In genomic region chr1:236451796-236452373, GRCh38 we compare ENCODE assay signal across 9 cellular contexts. TPM values are rescaled to one million over a fixed set of nuclear protein-coding genes. Genes with fewer than 3 reads are reported as not detected.
DNase-seq lines count a peak whose midpoint lies in the region; ATAC-seq and TF ChIP-seq lines count a peak whose summit lies in the region.
"Had no signal": no experiment of that assay in that cellular context is flagged by ENCODE, and none has a peak within 500 bp of the region (broad histone marks: within the 10 kb centered on the region; RNA-seq: fewer than 3 reads in every experiment).

No MANE protein-coding gene starts in this region.

- intact Hi-C loops in CD8-positive, alpha-beta T cell (cut with DNase I, micrococcal nuclease): loop anchor here in 1 of 2 experiments (1.0 kb wide), 1 partner anchor 343 kb away; no protein-coding TSS in a partner anchor
- intact Hi-C loops in naive thymus-derived CD4-positive, alpha-beta T cell (cut with micrococcal nuclease): loop anchor here in 1 of 2 donors (1.0 kb wide), 1 partner anchor 343 kb away; no protein-coding TSS in a partner anchor

- H3K27me3 ChIP-seq in CD8-positive, alpha-beta T cell (ENCODE audit: insufficient read depth, low read length): no peaks in the 10 kb centered on the region
- H3K27me3 ChIP-seq in SK-N-SH (ENCODE audit: insufficient read depth): no peaks in the 10 kb centered on the region
- no peaks in the 10 kb centered on the region for H3K27me3 ChIP-seq in naive thymus-derived CD4-positive, alpha-beta T cell (ENCODE audit: control insufficient read depth in 2 of 2, insufficient read depth in 2 of 2, low read length in 2 of 2)

- TF ChIP-seq RAD21 in SK-N-SH (IDR thresholded peaks at IDR 0.05; ENCODE audit: low read length): peak; percentile 28

- H3K79me2 ChIP-seq in SK-N-SH (ENCODE audit: insufficient read depth): no peaks in the 10 kb centered on the region

- ATAC-seq in CD8-positive, alpha-beta T cell: peak; percentile 55
- peak; percentile 72 for ATAC-seq in activated naive CD8-positive, alpha-beta T cell treated with anti-CD3 and anti-CD28 coated beads, Interleukin-2, amount 50 U/mL, for 24 hours
- ATAC-seq in naive thymus-derived CD4-positive, alpha-beta T cell: peak; percentile 76
- ATAC-seq in GM18873 (IDR thresholded peaks at IDR 0.05; ENCODE audit: low FRiP score, unreplicated experiment): no peak
- ATAC-seq in GM21717 (IDR thresholded peaks at IDR 0.05; ENCODE audit: unreplicated experiment): no peak
- no peak for ATAC-seq in HG02840 (IDR thresholded peaks at IDR 0.05; ENCODE audit: low FRiP score, unreplicated experiment)

- H3K36me3 ChIP-seq in CD8-positive, alpha-beta T cell (ENCODE audit: insufficient read depth, low read length): no peaks in the 10 kb centered on the region
- H3K36me3 ChIP-seq in SK-N-SH (replicated peaks in 1 of 2; ENCODE audit: control insufficient read depth in 1 of 2, insufficient read depth in 2 of 2, low read length in 1 of 2): no peaks in the 10 kb centered on the region
- H3K36me3 ChIP-seq in naive thymus-derived CD4-positive, alpha-beta T cell (ENCODE audit: control insufficient read depth in 2 of 3, insufficient read depth in 3 of 3, low read length in 3 of 3): no peaks in the 10 kb centered on the region

- TF ChIP-seq EP300 in SK-N-SH (IDR thresholded peaks at IDR 0.05; ENCODE audit: borderline replicate concordance in 1 of 2, low read depth in 1 of 2, low read length in 1 of 2): no peak

- no peaks in the 10 kb centered on the region for H3K4me1 Mint-ChIP-seq in CD8-positive, alpha-beta T cell (ENCODE audit: low read depth)
- peaks cover 3% of the 10 kb centered on the region for H3K4me1 Mint-ChIP-seq in activated naive CD8-positive, alpha-beta T cell treated with anti-CD3 and anti-CD28 coated beads, Interleukin-2, amount 50 U/mL, for 24 hours
- H3K4me1 Mint-ChIP-seq in naive thymus-derived CD4-positive, alpha-beta T cell: peaks cover 0 to 5% (median 0%) of the 10 kb centered on the region in 7 donors
- H3K4me1 Mint-ChIP-seq: memory B cell had no signal

- H4K20me1 ChIP-seq in SK-N-SH (ENCODE audit: insufficient read depth): no peaks in the 10 kb centered on the region

- no peaks in the 10 kb centered on the region for H3K36me3 Mint-ChIP-seq in CD8-positive, alpha-beta T cell
- H3K36me3 Mint-ChIP-seq in activated naive CD8-positive, alpha-beta T cell treated with anti-CD3 and anti-CD28 coated beads, Interleukin-2, amount 50 U/mL, for 24 hours (ENCODE audit: low read depth): no peaks in the 10 kb centered on the region
- no peaks in the 10 kb centered on the region for H3K36me3 Mint-ChIP-seq in naive thymus-derived CD4-positive, alpha-beta T cell

- DNase-seq in CD8-positive, alpha-beta T cell: peak; percentile 13 to 56 (median 29)
- DNase-seq in H4 (ENCODE audit: low spot score) (peak; percentile 27), SK-N-SH (peak; percentile 40)
- DNase-seq in activated naive CD8-positive, alpha-beta T cell treated with anti-CD3 and anti-CD28 coated beads, Interleukin-2, amount 50 U/mL, for 24 hours: peak; percentile 32
- peak in 2 of 9 donors; percentile 22 to 34 for DNase-seq in naive thymus-derived CD4-positive, alpha-beta T cell

- H3K4me1 ChIP-seq in CD8-positive, alpha-beta T cell (ENCODE audit: insufficient read depth, low read length): no peaks in the 10 kb centered on the region
- no peaks in the 10 kb centered on the region for H3K4me1 ChIP-seq in SK-N-SH (ENCODE audit: control insufficient read depth in 1 of 2, insufficient read depth in 2 of 2, low read depth in 1 of 2, low read length in 1 of 2)
- no peaks in the 10 kb centered on the region for H3K4me1 ChIP-seq in naive thymus-derived CD4-positive, alpha-beta T cell (ENCODE audit: control insufficient read depth in 2 of 2, insufficient read depth in 2 of 2, low read length in 2 of 2)

- no peak overlapping the region for H3K27ac Mint-ChIP-seq in CD8-positive, alpha-beta T cell
- H3K27ac Mint-ChIP-seq in activated naive CD8-positive, alpha-beta T cell treated with anti-CD3 and anti-CD28 coated beads, Interleukin-2, amount 50 U/mL, for 24 hours: no peak overlapping the region
- peak overlapping the region in 1 of 9 donors; percentile 34 for H3K27ac Mint-ChIP-seq in naive thymus-derived CD4-positive, alpha-beta T cell
- H3K27ac Mint-ChIP-seq: memory B cell had no signal

- no peaks in the 10 kb centered on the region for H3K9me3 Mint-ChIP-seq in CD8-positive, alpha-beta T cell
- no peaks in the 10 kb centered on the region for H3K9me3 Mint-ChIP-seq in activated naive CD8-positive, alpha-beta T cell treated with anti-CD3 and anti-CD28 coated beads, Interleukin-2, amount 50 U/mL, for 24 hours
- no peaks in the 10 kb centered on the region for H3K9me3 Mint-ChIP-seq in naive thymus-derived CD4-positive, alpha-beta T cell

- no peaks in the 10 kb centered on the region for H3K9me2 ChIP-seq in SK-N-SH

- H3K4me2 ChIP-seq in SK-N-SH: no peak overlapping the region

- H3K9ac ChIP-seq in SK-N-SH: no peak overlapping the region

- CTCF ChIA-PET in CD8-positive, alpha-beta T cell (lab: Charles Lee): interaction anchor here (0.5 to 3.6 kb wide), 14 partner anchors 10 to 352 kb away, joined by 3 to 21 read pairs (median 4); no protein-coding TSS in a partner anchor
- CTCF ChIA-PET in SK-N-SH (lab: Yijun Ruan, JAX): interaction anchor here (0.8 to 2.0 kb wide), 4 partner anchors 15 to 338 kb away, joined by 3 to 5 read pairs (median 4); no protein-coding TSS in a partner anchor
- CTCF ChIA-PET in naive thymus-derived CD4-positive, alpha-beta T cell (lab: Charles Lee): interaction anchor here (0.6 kb wide), 1 partner anchor 83 kb away, joined by 3 read pairs; no protein-coding TSS in a partner anchor

- H3K27me3 Mint-ChIP-seq in CD8-positive, alpha-beta T cell (ENCODE audit: low read depth): peaks cover 3% of the 10 kb centered on the region
- no peaks in the 10 kb centered on the region for H3K27me3 Mint-ChIP-seq in activated naive CD8-positive, alpha-beta T cell treated with anti-CD3 and anti-CD28 coated beads, Interleukin-2, amount 50 U/mL, for 24 hours
- peaks cover 0 to 4% (median 0%) of the 10 kb centered on the region in 5 donors for H3K27me3 Mint-ChIP-seq in naive thymus-derived CD4-positive, alpha-beta T cell

- no peaks in the 10 kb centered on the region for H3K9me3 ChIP-seq in CD8-positive, alpha-beta T cell (ENCODE audit: low read length)
- no peaks in the 10 kb centered on the region for H3K9me3 ChIP-seq in SK-N-SH
- H3K9me3 ChIP-seq in naive thymus-derived CD4-positive, alpha-beta T cell (ENCODE audit: control insufficient read depth in 2 of 3, low read length in 3 of 3): no peaks in the 10 kb centered on the region

- no peak for TF ChIP-seq CTCF in CD8-positive, alpha-beta T cell (IDR thresholded peaks at IDR 0.05)
- TF ChIP-seq CTCF in SK-N-SH (IDR thresholded peaks at IDR 0.05): peak; percentile 40; the same call in 1 of the 2 replicates

- H3K4me3 Mint-ChIP-seq in CD8-positive, alpha-beta T cell: no peak overlapping the region
- H3K4me3 Mint-ChIP-seq in activated naive CD8-positive, alpha-beta T cell treated with anti-CD3 and anti-CD28 coated beads, Interleukin-2, amount 50 U/mL, for 24 hours: no peak overlapping the region
- H3K4me3 Mint-ChIP-seq in naive thymus-derived CD4-positive, alpha-beta T cell: no peak overlapping the region
- H3K4me3 Mint-ChIP-seq: memory B cell had no signal

- POLR2A ChIA-PET in CD8-positive, alpha-beta T cell (lab: Charles Lee): no interaction called here
- POLR2A ChIA-PET in SK-N-SH (lab: Yijun Ruan, JAX): no interaction called here
- POLR2A ChIA-PET in naive thymus-derived CD4-positive, alpha-beta T cell (lab: Charles Lee): no interaction called here

- 61% methylated on average over 6 of the region's 6 CpGs for WGBS in SK-N-SH (ENCODE audit: low lambda C conversion rate)

- H3K4me3 ChIP-seq in CD8-positive, alpha-beta T cell (ENCODE audit: low read depth, low read length): no peak overlapping the region
- no peak overlapping the region for H3K4me3 ChIP-seq in SK-N-SH (ENCODE audit: low read depth in 2 of 2, low read length in 1 of 2)
- no peak overlapping the region for H3K4me3 ChIP-seq in naive thymus-derived CD4-positive, alpha-beta T cell (ENCODE audit: low read length)

- no peak overlapping the region for H3K27ac ChIP-seq in CD8-positive, alpha-beta T cell (ENCODE audit: low read depth, low read length)
- H3K27ac ChIP-seq in SK-N-SH (ENCODE audit: low read depth in 2 of 2, low read length in 1 of 2): no peak overlapping the region
- no peak overlapping the region for H3K27ac ChIP-seq in naive thymus-derived CD4-positive, alpha-beta T cell (ENCODE audit: low read depth, low read length)

- H2AFZ ChIP-seq in SK-N-SH (ENCODE audit: low read depth): no peak overlapping the region

- H3F3A ChIP-seq in SK-N-SH (replicated peaks; ENCODE audit: insufficient read depth): no peaks in the 10 kb centered on the region

TF ChIP-seq in SK-N-SH, 30 proteins besides CTCF, POLR2A, EP300 and RAD21:
- no peak for TF ChIP-seq RFX5 (IDR thresholded peaks at IDR 0.05; ENCODE audit: low read length)
- TF ChIP-seq SMC3 (IDR thresholded peaks at IDR 0.05; ENCODE audit: low read depth, low read length): 0 out of 2 replicates have a peak, but pooled peaks have one; percentile 14

RNA-seq across cellular contexts. Expression of gene EDARADD, which starts 57.8 kb away (rescaled TPM):
- 1 to 10 TPM; 1.2 to 1.5 TPM for total RNA-seq in CD8-positive, alpha-beta T cell
- 1.1 and 3.7 TPM in 2 replicates for total RNA-seq in H4 (2014; rRNA removed; shearing (Covaris generic))
- not detected in 2 replicates for polyA plus RNA-seq in SK-N-SH (2012; rRNA removed)
- polyA plus RNA-seq in SK-N-SH (2012; cell fraction: cytosol; rRNA removed): 0.01 TPM in 1 of 2 replicates, not detected in the other
- 0.04 TPM in 1 of 2 replicates, not detected in the other for polyA plus RNA-seq in SK-N-SH (2012; cell fraction: nucleus; rRNA removed)
- 1 to 10 TPM in 2 of 5 experiments, under 1 TPM in 3; 0.38 to 6.6 (median 0.73) TPM for total RNA-seq in naive thymus-derived CD4-positive, alpha-beta T cell
- polyA plus RNA-seq in naive thymus-derived CD4-positive, alpha-beta T cell: not detected

Comparison
In these comparisons a context has a peak if more than half of its experiments do, and no peak if none do; other contexts are left out.
1. ATAC-seq: peak in CD8-positive, alpha-beta T cell (single experiment), activated naive CD8-positive, alpha-beta T cell treated with anti-CD3 and anti-CD28 coated beads, Interleukin-2, amount 50 U/mL, for 24 hours (single experiment) and naive thymus-derived CD4-positive, alpha-beta T cell (single experiment); none in GM18873 (single experiment), GM21717 (single experiment) and HG02840 (single experiment).